Comparison of ENCODE assay signal across 17 cellular contexts in genomic region chr4:180695851-180696250, GRCh38.
A peak's percentile ranks its signal among the peaks of the same experiment; 100 is the strongest.
DNase-seq lines count a peak whose midpoint lies in the region; ATAC-seq, FAIRE-seq and TF ChIP-seq lines count a peak whose summit lies in the region.
"Had no signal": no experiment of that assay in that cellular context is flagged by ENCODE, and none has a peak within 500 bp of the region (broad histone marks: within the 10 kb centered on the region; RNA-seq: fewer than 3 reads in every experiment).

No MANE protein-coding gene starts in this region.

- no peak overlapping the region for H3K4me3 Mint-ChIP-seq in type B pancreatic cell
- H3K4me3 Mint-ChIP-seq: CD4-positive, CD25-positive, alpha-beta regulatory T cell; endodermal cell; stimulated activated naive CD8-positive, alpha-beta T cell treated with anti-CD3 and anti-CD28 coated beads, Interleukin-15, amount 100 ng/mL, for 72 hours had no signal

- no peak for TF ChIP-seq CTCF in fibroblast of the aortic adventitia (IDR thresholded peaks at IDR 0.05; ENCODE audit: insufficient read depth, low read length)
- no peak for TF ChIP-seq CTCF in type B pancreatic cell (conservative IDR thresholded peaks at IDR 0.05)

- DNase-seq in HTR-8/SVneo (ENCODE audit: insufficient read length, low spot score) (peak; percentile 41), amniotic epithelial cell (ENCODE audit: low read depth) (peak; percentile 86), fibroblast of the aortic adventitia (ENCODE audit: low read depth) (peak; percentile 0), type B pancreatic cell (ENCODE audit: extremely low spot score, unreplicated experiment) (no peak), cerebellar cortex (ENCODE audit: low spot score) (no peak), activated T-cell treated with anti-CD3 and anti-CD28 coated beads for 4 hours (no peak)
- DNase-seq: activated CD4-positive, CD25-positive, alpha-beta regulatory T cell; activated naive CD4-positive, alpha-beta T cell; caudate nucleus; CD4-positive, CD25-positive, alpha-beta regulatory T cell; endodermal cell; NCI-H1436 treated with DMSO at 0.1 percent for 48 hours; NCI-H510A; stimulated activated naive CD8-positive, alpha-beta T cell treated with anti-CD3 and anti-CD28 coated beads, Interleukin-15, amount 100 ng/mL, for 72 hours had no signal

- no peak overlapping the region for H3K4me3 ChIP-seq in fibroblast of the aortic adventitia (ENCODE audit: low read depth, low read length)
- H3K4me3 ChIP-seq: K562 had no signal

- H3K27me3 Mint-ChIP-seq in type B pancreatic cell: no peaks in the 10 kb centered on the region
- H3K27me3 Mint-ChIP-seq: CD4-positive, CD25-positive, alpha-beta regulatory T cell; stimulated activated naive CD8-positive, alpha-beta T cell treated with anti-CD3 and anti-CD28 coated beads, Interleukin-15, amount 100 ng/mL, for 72 hours had no signal

- H3K4me1 Mint-ChIP-seq in type B pancreatic cell (ENCODE audit: unreplicated experiment): peaks cover 14% of the 10 kb centered on the region
- H3K4me1 Mint-ChIP-seq: CD4-positive, CD25-positive, alpha-beta regulatory T cell; endodermal cell; stimulated activated naive CD8-positive, alpha-beta T cell treated with anti-CD3 and anti-CD28 coated beads, Interleukin-15, amount 100 ng/mL, for 72 hours had no signal

- H3K9me3 Mint-ChIP-seq in type B pancreatic cell: peaks cover 6% of the 10 kb centered on the region

- ATAC-seq in HG02610 (IDR thresholded peaks at IDR 0.05; ENCODE audit: unreplicated experiment): no peak
- ATAC-seq: HCT116; K562; stimulated activated naive CD8-positive, alpha-beta T cell treated with anti-CD3 and anti-CD28 coated beads, Interleukin-15, amount 100 ng/mL, for 72 hours had no signal

- peak overlapping the region; percentile 36 for H3K27ac Mint-ChIP-seq in type B pancreatic cell
- H3K27ac Mint-ChIP-seq: CD4-positive, CD25-positive, alpha-beta regulatory T cell; endodermal cell; stimulated activated naive CD8-positive, alpha-beta T cell treated with anti-CD3 and anti-CD28 coated beads, Interleukin-15, amount 100 ng/mL, for 72 hours had no signal

- no peaks in the 10 kb centered on the region for H3K36me3 Mint-ChIP-seq in type B pancreatic cell
- H3K36me3 Mint-ChIP-seq: CD4-positive, CD25-positive, alpha-beta regulatory T cell had no signal

- FAIRE-seq in HTR-8/SVneo (lab: Jason Lieb, UNC): no peak
- FAIRE-seq: K562 had no signal

Comparison
In these comparisons a context has a peak if more than half of its experiments do, and no peak if none do; other contexts are left out.
1. DNase-seq: peak in HTR-8/SVneo (single experiment), amniotic epithelial cell (single experiment) and fibroblast of the aortic adventitia (single experiment); none in type B pancreatic cell (single experiment), cerebellar cortex (single experiment) and activated T-cell treated with anti-CD3 and anti-CD28 coated beads for 4 hours (single experiment).